In the genomic region with DNA sequence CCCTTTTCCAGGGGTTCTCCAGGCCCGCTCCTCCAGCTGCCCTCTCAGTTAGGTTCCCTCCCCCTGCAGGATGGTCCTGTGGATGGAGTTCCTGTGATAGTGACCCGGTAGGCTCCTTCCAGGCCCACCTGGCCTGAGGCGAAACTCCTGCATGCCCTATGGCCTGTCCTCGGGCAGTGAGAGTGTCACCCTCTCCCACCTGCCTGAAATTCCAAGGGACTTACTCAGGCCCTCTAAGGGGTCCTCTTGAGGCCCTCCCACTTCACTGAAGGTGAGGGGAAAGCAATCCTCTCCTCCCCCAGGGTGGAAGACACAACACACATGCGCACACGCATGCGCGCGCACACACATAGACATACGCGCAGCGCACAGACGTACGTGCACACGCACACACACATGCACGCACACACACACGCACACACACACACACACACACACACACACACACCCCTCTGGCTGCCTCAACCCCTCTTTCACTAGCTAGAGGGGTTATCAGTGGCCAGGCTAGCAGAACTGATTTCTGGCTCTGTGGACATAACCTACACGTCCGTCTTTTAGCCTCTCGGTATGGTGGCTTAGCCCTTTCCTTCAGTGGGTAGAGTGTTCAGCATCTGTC, we compare ENCODE assay signal across 17 cellular contexts.
"Had no signal": no experiment of that assay in that cellular context is flagged by ENCODE, and none has a peak within 500 bp of the region (broad histone marks: within the 10 kb centered on the region; RNA-seq: fewer than 3 reads in every experiment).

No MANE protein-coding gene starts in this region.

- ATAC-seq: gastroesophageal sphincter; mucosa of descending colon; naive thymus-derived CD8-positive, alpha-beta T cell; right lobe of liver; stimulated activated naive CD8-positive, alpha-beta T cell treated with anti-CD3 and anti-CD28 coated beads, Interleukin-15, amount 100 ng/mL, for 72 hours had no signal

- H3K27ac ChIP-seq: gastroesophageal sphincter, prostate gland, right lobe of liver, upper lobe of right lung had no signal

- DNase-seq: activated CD4-positive, alpha-beta T cell treated with anti-CD3 and anti-CD28 coated beads, Interleukin-2, amount 10 ng/mL, durations not matched to agents 7 days and 5 days; activated CD4-positive, CD25-positive, alpha-beta regulatory T cell; activated CD8-positive, alpha-beta memory T cell treated with anti-CD3 and anti-CD28 coated beads for 24 hours; activated naive CD8-positive, alpha-beta T cell treated with anti-CD3 and anti-CD28 coated beads for 36 hours; amygdala; mammary epithelial cell; mucosa of descending colon; naive thymus-derived CD8-positive, alpha-beta T cell; right lobe of liver; stimulated activated CD4-positive, alpha-beta T cell treated with anti-CD3 and anti-CD28 coated beads, Interleukin-1b, Interleukin-23, amount 100 ng/mL, for 48 hours; stimulated activated naive CD8-positive, alpha-beta T cell treated with anti-CD3 and anti-CD28 coated beads, Interleukin-15, amount 100 ng/mL, for 72 hours; SW 1271; upper lobe of right lung had no signal

- H3K36me3 ChIP-seq: gastroesophageal sphincter, prostate gland, right lobe of liver, upper lobe of right lung had no signal

- H3K27ac Mint-ChIP-seq: activated CD4-positive, alpha-beta T cell treated with anti-CD3 and anti-CD28 coated beads, Interleukin-2, amount 10 ng/mL, durations not matched to agents 7 days and 5 days; activated naive CD8-positive, alpha-beta T cell treated with anti-CD3 and anti-CD28 coated beads for 36 hours; activated T-helper 1 cell treated with anti-CD3 and anti-CD28 coated beads, Interleukin-12 subunit alpha, Interleukin-12 subunit beta, Interleukin-2, Interleukin-4 antibody, amounts not matched to agents 30 ng/mL and 10 ng/mL and 1 ng/mL, durations not matched to agents 14 hours and 24 hours and 36 hours; brain; naive thymus-derived CD8-positive, alpha-beta T cell had no signal

- H3K9me3 Mint-ChIP-seq: activated CD4-positive, alpha-beta T cell treated with anti-CD3 and anti-CD28 coated beads, Interleukin-2, amount 10 ng/mL, durations not matched to agents 7 days and 5 days; activated naive CD8-positive, alpha-beta T cell treated with anti-CD3 and anti-CD28 coated beads for 36 hours; activated T-helper 1 cell treated with anti-CD3 and anti-CD28 coated beads, Interleukin-12 subunit alpha, Interleukin-12 subunit beta, Interleukin-2, Interleukin-4 antibody, amounts not matched to agents 30 ng/mL and 10 ng/mL and 1 ng/mL, durations not matched to agents 14 hours and 24 hours and 36 hours; naive thymus-derived CD8-positive, alpha-beta T cell; stimulated activated naive CD8-positive, alpha-beta T cell treated with anti-CD3 and anti-CD28 coated beads, Interleukin-15, amount 100 ng/mL, for 72 hours had no signal

- H3K9me3 ChIP-seq: gastroesophageal sphincter, mucosa of descending colon, prostate gland, right lobe of liver, upper lobe of right lung had no signal

- H3K4me3 Mint-ChIP-seq: activated CD4-positive, alpha-beta T cell treated with anti-CD3 and anti-CD28 coated beads, Interleukin-2, amount 10 ng/mL, durations not matched to agents 7 days and 5 days; activated naive CD8-positive, alpha-beta T cell treated with anti-CD3 and anti-CD28 coated beads for 36 hours; activated T-helper 1 cell treated with anti-CD3 and anti-CD28 coated beads, Interleukin-12 subunit alpha, Interleukin-12 subunit beta, Interleukin-2, Interleukin-4 antibody, amounts not matched to agents 30 ng/mL and 10 ng/mL and 1 ng/mL, durations not matched to agents 14 hours and 24 hours and 36 hours; brain; naive thymus-derived CD8-positive, alpha-beta T cell; stimulated activated naive CD8-positive, alpha-beta T cell treated with anti-CD3 and anti-CD28 coated beads, Interleukin-15, amount 100 ng/mL, for 72 hours had no signal

- H3K4me1 ChIP-seq: prostate gland, right lobe of liver had no signal

- H3K4me3 ChIP-seq: gastroesophageal sphincter, mucosa of descending colon, prostate gland, right lobe of liver, upper lobe of right lung had no signal

- H3K4me1 Mint-ChIP-seq: activated CD4-positive, alpha-beta T cell treated with anti-CD3 and anti-CD28 coated beads, Interleukin-2, amount 10 ng/mL, durations not matched to agents 7 days and 5 days; activated naive CD8-positive, alpha-beta T cell treated with anti-CD3 and anti-CD28 coated beads for 36 hours; stimulated activated naive CD8-positive, alpha-beta T cell treated with anti-CD3 and anti-CD28 coated beads, Interleukin-15, amount 100 ng/mL, for 72 hours had no signal

- H3K36me3 Mint-ChIP-seq: activated naive CD8-positive, alpha-beta T cell treated with anti-CD3 and anti-CD28 coated beads for 36 hours; brain; naive thymus-derived CD8-positive, alpha-beta T cell had no signal

- H3K27me3 ChIP-seq: gastroesophageal sphincter, right lobe of liver, upper lobe of right lung had no signal

- H3K27me3 Mint-ChIP-seq: activated CD4-positive, alpha-beta T cell treated with anti-CD3 and anti-CD28 coated beads, Interleukin-2, amount 10 ng/mL, durations not matched to agents 7 days and 5 days; brain; stimulated activated naive CD8-positive, alpha-beta T cell treated with anti-CD3 and anti-CD28 coated beads, Interleukin-15, amount 100 ng/mL, for 72 hours had no signal
